In genomic region chr7:36291387-36292316, GRCh38 we compare ENCODE assay signal across 8 cellular contexts.
DNase-seq lines count a peak whose midpoint lies in the region; ATAC-seq, FAIRE-seq and TF ChIP-seq lines count a peak whose summit lies in the region.

No MANE protein-coding gene starts in this region.

- WGBS in A549 (ENCODE audit: missing lambda C conversion rate), result 24% methylated on average over 18 of the region's 18 CpGs
- 3 to 5% methylated on average over 8 to 13 of the region's 18 CpGs for WGBS in gastroesophageal sphincter (ENCODE audit: low coverage in 1 of 2), 2 donors
- WGBS in testis, 2 donors, result 31 to 37% methylated on average over 16 to 18 of the region's 18 CpGs

- DNase-seq in A549 (ENCODE audit: low read depth in 1 of 2, low spot score in 1 of 2) (peak; percentile 81 to 87), LoVo (ENCODE audit: low spot score) (peak; percentile 95), SHP77 treated with DMSO at 0.1 percent for 48 hours (lab: John Stamatoyannopoulos, UW) (peak; percentile 64), osteoblast (ENCODE audit: insufficient read length, low spot score, missing footprints) (peak; percentile 95), testis (peak; percentile 92)
- DNase-seq in activated naive CD4-positive, alpha-beta T cell treated with Interleukin-2 at 50 U/mL for 16 hours, result peak; percentile 73

- H2AFZ ChIP-seq in osteoblast (ENCODE audit: low read length), result peak overlapping the region; percentile 92

- no peaks in the 10 kb centered on the region for H3K9me3 ChIP-seq in A549
- H3K9me3 ChIP-seq in gastroesophageal sphincter, result no peaks in the 10 kb centered on the region
- no peaks in the 10 kb centered on the region for H3K9me3 ChIP-seq in osteoblast (ENCODE audit: low read depth, low read length)
- no peaks in the 10 kb centered on the region for H3K9me3 ChIP-seq in testis

- peak overlapping the region; percentile 18; the same call in 1 of the 3 replicates for H3K4me3 ChIP-seq in A549
- H3K4me3 ChIP-seq in gastroesophageal sphincter, result peak overlapping the region; percentile 30 to 45
- peak overlapping the region; percentile 71 for H3K4me3 ChIP-seq in osteoblast (ENCODE audit: insufficient read depth, low read length)
- H3K4me3 ChIP-seq in testis, result no peak overlapping the region

- H3K4me2 ChIP-seq in A549 (peak overlapping the region; percentile 85), osteoblast (ENCODE audit: insufficient read depth, low read length) (peak overlapping the region; percentile 88)

- no peaks in the 10 kb centered on the region for H3K27me3 ChIP-seq in gastroesophageal sphincter
- no peaks in the 10 kb centered on the region for H3K27me3 ChIP-seq in osteoblast (ENCODE audit: insufficient read depth, low read length)
- no peaks in the 10 kb centered on the region for H3K27me3 ChIP-seq in testis

- no peaks in the 10 kb centered on the region for H3K79me2 ChIP-seq in osteoblast (ENCODE audit: insufficient read depth, low read length)

- intact Hi-C loops in testis (cut with DNase I; ENCODE audit: low total_unique reads), result loop anchor here (5.0 kb wide), 1 partner anchor 309 kb away; no protein-coding TSS in a partner anchor

- CTCF ChIA-PET in A549 (lab: Yijun Ruan, JAX), result interaction anchor here (0.5 to 10.9 kb wide), 66 partner anchors 9 to 1027 kb away, joined by 3 to 198 read pairs (median 4); no protein-coding TSS in a partner anchor

- H3K36me3 ChIP-seq in gastroesophageal sphincter (peaks cover 0 to 15% of the 10 kb centered on the region in 2 donors), osteoblast (ENCODE audit: insufficient read depth, low read length) (no peaks in the 10 kb centered on the region), testis (ENCODE audit: low read depth, missing control alignments) (no peaks in the 10 kb centered on the region)

- H3K4me1 ChIP-seq in A549 (peaks cover 54% of the 10 kb centered on the region), gastroesophageal sphincter (peaks cover 2 to 37% (median 11%) of the 10 kb centered on the region in 3 donors), osteoblast (ENCODE audit: insufficient read depth, low read length) (peaks cover 11% of the 10 kb centered on the region), testis (peaks cover 8% of the 10 kb centered on the region)

- POLR2A ChIA-PET in A549 (lab: Yijun Ruan, JAX), result interaction anchor here (1.0 to 1.8 kb wide), 2 partner anchors 176 to 307 kb away, joined by 4 to 6 read pairs; no protein-coding TSS in a partner anchor

- H3K27ac ChIP-seq in A549 (peak overlapping the region; percentile 82 to 91), gastroesophageal sphincter (peak overlapping the region; percentile 87 to 94 (median 91)), osteoblast (ENCODE audit: low read depth, low read length) (peak overlapping the region; percentile 56), testis (peak overlapping the region; percentile 82 to 85)

- no peaks in the 10 kb centered on the region for H4K20me1 ChIP-seq in osteoblast (ENCODE audit: insufficient read depth, low read length)

- TF ChIP-seq RAD21 in A549 (conservative IDR thresholded peaks at IDR 0.05 in 1 of 2, IDR thresholded peaks at IDR 0.05 in 1 of 2), result peak; percentile 100

- ATAC-seq in A549 (peak; percentile 81 to 89), GM18858 (IDR thresholded peaks at IDR 0.05; ENCODE audit: unreplicated experiment) (peak; percentile 40), gastroesophageal sphincter (peak; percentile 85)

- TF ChIP-seq POLR2A in A549 (IDR thresholded peaks at IDR 0.05; ENCODE audit: low read length), result no peak
- no peak for TF ChIP-seq POLR2A in gastroesophageal sphincter (IDR thresholded peaks at IDR 0.05)
- TF ChIP-seq POLR2A in testis (IDR thresholded peaks at IDR 0.05), result no peak

- TF ChIP-seq EP300 in A549 (IDR thresholded peaks at IDR 0.05) (no peak), gastroesophageal sphincter (IDR thresholded peaks at IDR 0.05) (no peak)

- TF ChIP-seq CTCF in A549 (IDR thresholded peaks at IDR 0.05), result peak; percentile 98
- TF ChIP-seq CTCF in gastroesophageal sphincter (IDR thresholded peaks at IDR 0.05), result peak; percentile 96 to 99 (median 98)
- peak; percentile 98 for TF ChIP-seq CTCF in osteoblast (IDR thresholded peaks at IDR 0.05; ENCODE audit: extremely low read depth, low read depth, low read length)
- TF ChIP-seq CTCF in testis (IDR thresholded peaks at IDR 0.05), result peak; percentile 95 to 98 (median 98)

- FAIRE-seq in A549 (lab: Jason Lieb, UNC), result peak; percentile 84

TF ChIP-seq in A549, 52 proteins besides CTCF, POLR2A, EP300 and RAD21:
- TF ChIP-seq HES2 (IDR thresholded peaks at IDR 0.05) (no peak), ATOH8 (CRISPR knock-in tag; IDR thresholded peaks at IDR 0.05; ENCODE audit: low read depth) (no peak), SMC3 (IDR thresholded peaks at IDR 0.05) (peak; percentile 100), E2F6 (IDR thresholded peaks at IDR 0.05; ENCODE audit: borderline replicate concordance, low read depth) (0 out of 2 replicates have a peak, but pooled peaks have one; percentile 23), TP53 (CRISPR knock-in tag; IDR thresholded peaks at IDR 0.05) (0 out of 2 replicates have a peak, but pooled peaks have one; percentile 1), MAX (IDR thresholded peaks at IDR 0.05) (peak; percentile 61; the same call in 1 of the 2 replicates)

Comparison
In these comparisons a context has a peak if more than half of its experiments do, and no peak if none do; other contexts are left out.
1. H3K4me3 ChIP-seq: peak in A549 (single experiment), gastroesophageal sphincter (2 of 2) and osteoblast (single experiment); none in testis (0 of 2).
2. Peak in every context shown above with its lines, with median percentiles within 50 percentile points of each other: ATAC-seq, DNase-seq, H3K27ac ChIP-seq and CTCF ChIP-seq.